Comparison of ENCODE assay signal across 23 cellular contexts in genomic region chr17:44049294-44050080, GRCh38.
"Had no signal": no experiment of that assay in that cellular context is flagged by ENCODE, and none has a peak within 500 bp of the region (broad histone marks: within the 10 kb centered on the region; RNA-seq: fewer than 3 reads in every experiment).

No MANE protein-coding gene starts in this region.

- H3K4me2 ChIP-seq: hepatocyte, neural progenitor cell had no signal

- H3K9ac ChIP-seq: neural progenitor cell had no signal

- H3K27ac ChIP-seq: body of pancreas, cardiac muscle cell, foreskin keratinocyte, hepatocyte, lower lobe of right lung, neural progenitor cell, tibial artery, VCaP had no signal

- H2AFZ ChIP-seq: hepatocyte, neural progenitor cell had no signal

- DNase-seq: activated CD4-positive, alpha-beta T cell treated with anti-CD3 and anti-CD28 coated beads, Interleukin-2, amount 50 U/mL, for 1 hour; activated CD4-positive, CD25-positive, alpha-beta regulatory T cell treated with anti-CD3 and anti-CD28 coated beads, Interleukin-2, amount 50 U/mL, for 72 hours; activated CD8-positive, alpha-beta T cell treated with anti-CD3 and anti-CD28 coated beads, Interleukin-2, amount 10 ng/mL, durations not matched to agents 7 days and 5 days; activated gamma-delta T cell; activated naive CD4-positive, alpha-beta T cell treated with anti-CD3 and anti-CD28 coated beads, Interleukin-2, amount 50 U/mL, for 16 hours; anterior cingulate cortex; body of pancreas; effector CD4-positive, alpha-beta T cell; foreskin keratinocyte; immature natural killer cell; lower lobe of right lung; mesendoderm; mucosa of descending colon; naive thymus-derived CD4-positive, alpha-beta T cell; stimulated activated CD4-positive, alpha-beta T cell treated with anti-CD3 and anti-CD28 coated beads, Interleukin-12 subunit alpha, Interleukin-12 subunit beta, amount 100 ng/mL, for 4 hours; stimulated activated CD4-positive, alpha-beta T cell treated with anti-CD3 and anti-CD28 coated beads, Interleukin-4, amount 100 ng/mL, for 4 hours; substantia nigra; tibial artery had no signal

- ATAC-seq: activated CD8-positive, alpha-beta T cell treated with anti-CD3 and anti-CD28 coated beads, Interleukin-2, amount 10 ng/mL, durations not matched to agents 7 days and 5 days; body of pancreas; foreskin keratinocyte; left lobe of liver; lower lobe of right lung; mucosa of descending colon; naive thymus-derived CD4-positive, alpha-beta T cell had no signal

- H3K4me3 ChIP-seq: body of pancreas, cardiac muscle cell, hepatocyte, lower lobe of right lung, mucosa of descending colon, neural progenitor cell, tibial artery had no signal

- H3K36me3 ChIP-seq: neural progenitor cell had no signal

- H3K4me1 ChIP-seq: neural progenitor cell had no signal

- H3K9me3 ChIP-seq: body of pancreas, lower lobe of right lung, mucosa of descending colon, tibial artery had no signal

- H3K27me3 ChIP-seq: body of pancreas, cardiac muscle cell, foreskin keratinocyte, hepatocyte, neural progenitor cell, tibial artery had no signal
